In genomic region chr18:36756262-36756661, GRCh38 we compare ENCODE assay signal across 20 cellular contexts.
A peak's percentile ranks its signal among the peaks of the same experiment; 100 is the strongest.
DNase-seq lines count a peak whose midpoint lies in the region; TF ChIP-seq lines count a peak whose summit lies in the region.
"Had no signal": no experiment of that assay in that cellular context is flagged by ENCODE, and none has a peak within 500 bp of the region (broad histone marks: within the 10 kb centered on the region; RNA-seq: fewer than 3 reads in every experiment).

No MANE protein-coding gene starts in this region.

- H3K4me3 Mint-ChIP-seq in nephron progenitor cell = no peak overlapping the region
- H3K4me3 Mint-ChIP-seq: effector memory CD8-positive, alpha-beta T cell; nephron; stimulated activated memory B cell treated with anti-CD40 and anti-IgM and Interleukin-4, amounts not matched to agents 10 μg/mL and 1 μg/mL and 100 μg/mL, for 72 hours had no signal

- intact Hi-C loops in esophagus muscularis mucosa (cut with DNase I) = loop anchor here (2.0 to 5.0 kb wide), 2 partner anchors 67 to 459 kb away; partner anchors contain the start of gene FHOD3

- H3K27ac ChIP-seq in esophagus muscularis mucosa (replicated peaks in 1 of 4) = peak overlapping the region; percentile 28 to 67 (median 46)
- H3K27ac ChIP-seq: SJCRH30, vagina had no signal

- peaks cover 3 to 39% (median 35%) of the 10 kb centered on the region in 4 donors for H3K4me1 ChIP-seq in esophagus muscularis mucosa
- H3K4me1 ChIP-seq: SJCRH30 had no signal

- in situ Hi-C loops in G401 (cut with HindIII; ENCODE audit: low sequenced_read_pairs) = no loop called here

- no peaks in the 10 kb centered on the region for H3K9me3 ChIP-seq in esophagus muscularis mucosa
- H3K9me3 ChIP-seq: sigmoid colon, SJCRH30, vagina had no signal

- peaks cover 14% of the 10 kb centered on the region for H3K4me1 Mint-ChIP-seq in nephron progenitor cell
- H3K4me1 Mint-ChIP-seq: stimulated activated memory B cell treated with anti-CD40 and anti-IgM and Interleukin-4, amounts not matched to agents 10 μg/mL and 1 μg/mL and 100 μg/mL, for 72 hours had no signal

- no peaks in the 10 kb centered on the region for H3K9me3 Mint-ChIP-seq in nephron progenitor cell
- H3K9me3 Mint-ChIP-seq: effector memory CD8-positive, alpha-beta T cell; nephron; stimulated activated memory B cell treated with anti-CD40 and anti-IgM and Interleukin-4, amounts not matched to agents 10 μg/mL and 1 μg/mL and 100 μg/mL, for 72 hours had no signal

- H3K4me3 ChIP-seq in esophagus muscularis mucosa = no peak overlapping the region
- H3K4me3 ChIP-seq: K562, sigmoid colon, SJCRH30, vagina had no signal

- peaks cover 0 to 9% (median 5%) of the 10 kb centered on the region in 4 donors for H3K36me3 ChIP-seq in esophagus muscularis mucosa
- H3K36me3 ChIP-seq: SJCRH30, vagina had no signal

- H3K36me3 Mint-ChIP-seq in nephron progenitor cell (ENCODE audit: low read depth) = peaks cover 17% of the 10 kb centered on the region
- H3K36me3 Mint-ChIP-seq: stimulated activated memory B cell treated with anti-CD40 and anti-IgM and Interleukin-4, amounts not matched to agents 10 μg/mL and 1 μg/mL and 100 μg/mL, for 72 hours had no signal

- peak; percentile 3 for DNase-seq in G401 (ENCODE audit: low spot score)
- DNase-seq in NCI-H2171 (lab: John Stamatoyannopoulos, UW) = peak; percentile 14
- DNase-seq in esophagus muscularis mucosa (ENCODE audit: extremely low spot score) = no peak
- no peak for DNase-seq in nephron progenitor cell
- no peak for DNase-seq in DMS79 (lab: John Stamatoyannopoulos, UW)
- no peak for DNase-seq in superior temporal gyrus (ENCODE audit: extremely low spot score)
- no peak for DNase-seq in activated gamma-delta T cell treated with Interleukin-2 at 50 U/mL for 16 hours
- no peak for DNase-seq in NCI-H1048 (lab: John Stamatoyannopoulos, UW)
- DNase-seq: activated CD4-positive, alpha-beta T cell treated with anti-CD3 and anti-CD28 coated beads, Interleukin-2, amount 50 U/mL, for 48 hours; effector memory CD8-positive, alpha-beta T cell; GOT3; hippocampal formation; NCI-H187 treated with DMSO at 0.1 percent for 48 hours; NK-92 treated with Interleukin-12 subunit alpha and Interleukin-12 subunit beta, amount 100 ng/mL, for 24 hours; sigmoid colon; SJCRH30 had no signal

- no peak for TF ChIP-seq CTCF in esophagus muscularis mucosa (IDR thresholded peaks at IDR 0.05)
- TF ChIP-seq CTCF in nephron progenitor cell (IDR thresholded peaks at IDR 0.05) = no peak

- TF ChIP-seq EP300 in esophagus muscularis mucosa (IDR thresholded peaks at IDR 0.05) = no peak

- no peaks in the 10 kb centered on the region for H3K27me3 ChIP-seq in esophagus muscularis mucosa
- H3K27me3 ChIP-seq: sigmoid colon, SJCRH30, vagina had no signal

- peak overlapping the region; percentile 20 for H3K27ac Mint-ChIP-seq in nephron progenitor cell
- H3K27ac Mint-ChIP-seq: effector memory CD8-positive, alpha-beta T cell; stimulated activated memory B cell treated with anti-CD40 and anti-IgM and Interleukin-4, amounts not matched to agents 10 μg/mL and 1 μg/mL and 100 μg/mL, for 72 hours had no signal

- TF ChIP-seq POLR2A in esophagus muscularis mucosa (IDR thresholded peaks at IDR 0.05; ENCODE audit: low read depth) = no peak

- H3K27me3 Mint-ChIP-seq in nephron progenitor cell (ENCODE audit: low read depth, poor library complexity) = no peaks in the 10 kb centered on the region

- WGBS in esophagus muscularis mucosa = 67% methylated on average over 3 of the region's 3 CpGs

Comparison
In these comparisons a context has a peak if more than half of its experiments do, and no peak if none do; other contexts are left out.
1. DNase-seq: peak in G401 (single experiment) and NCI-H2171 (single experiment); none in esophagus muscularis mucosa (single experiment), nephron progenitor cell (single experiment), DMS79 (single experiment), superior temporal gyrus (single experiment), activated gamma-delta T cell treated with Interleukin-2 at 50 U/mL for 16 hours (single experiment) and NCI-H1048 (single experiment).